11 cellular contexts compared by ENCODE assay signal in genomic region chr3:179027326-179027900, GRCh38. TPM values are rescaled to one million over a fixed set of nuclear protein-coding genes. Genes with fewer than 3 reads are reported as not detected.
DNase-seq lines count a peak whose midpoint lies in the region; ATAC-seq and TF ChIP-seq lines count a peak whose summit lies in the region.
"Had no signal": no experiment of that assay in that cellular context is flagged by ENCODE, and none has a peak within 500 bp of the region (broad histone marks: within the 10 kb centered on the region; RNA-seq: fewer than 3 reads in every experiment).

No MANE protein-coding gene starts in this region.

- no peaks in the 10 kb centered on the region for H3K79me2 ChIP-seq in DND-41 (ENCODE audit: insufficient read depth, low read length)

- no peak for TF ChIP-seq POLR2A in prostate gland (IDR thresholded peaks at IDR 0.05)

- H3K4me3 ChIP-seq in DND-41 (ENCODE audit: low read depth in 1 of 2, low read length in 2 of 2), result no peak overlapping the region
- no peak overlapping the region for H3K4me3 ChIP-seq in prostate gland
- H3K4me3 ChIP-seq: heart left ventricle had no signal

- 42% methylated on average over 7 of the region's 7 CpGs for WGBS in prostate gland

- H2AFZ ChIP-seq in DND-41 (ENCODE audit: low read depth, low read length), result no peak overlapping the region

- ATAC-seq in DND-41 (ENCODE audit: insufficient read depth, low read depth) (peak; percentile 99), GM18907 (IDR thresholded peaks at IDR 0.05; ENCODE audit: unreplicated experiment) (no peak)

- intact Hi-C loops in prostate gland (cut with DNase I), result no loop called here

- no peak for TF ChIP-seq CTCF in DND-41 (IDR thresholded peaks at IDR 0.05; ENCODE audit: borderline replicate concordance, extremely low read depth, low read length, poor library complexity, severe bottlenecking)
- no peak for TF ChIP-seq CTCF in prostate gland (IDR thresholded peaks at IDR 0.05)

- H3K36me3 ChIP-seq in DND-41 (ENCODE audit: insufficient read depth, low read length) (peaks cover 11% of the 10 kb centered on the region), prostate gland (no peaks in the 10 kb centered on the region)

- H3K4me1 ChIP-seq in DND-41 (ENCODE audit: insufficient read depth, low read length) (peaks cover 8% of the 10 kb centered on the region; the same call in 1 of the 2 replicates), prostate gland (replicated peaks) (no peaks in the 10 kb centered on the region)

- H3K4me2 ChIP-seq in DND-41 (ENCODE audit: insufficient read depth, low read length), result no peak overlapping the region

- peak; percentile 67 for DNase-seq in DND-41
- DNase-seq in OCI-M1 (lab: John Stamatoyannopoulos, UW), result peak; percentile 62
- DNase-seq in astrocyte of the hippocampus (ENCODE audit: low read depth, low spot score), result peak; percentile 73
- peak; percentile 62 for DNase-seq in myocyte (ENCODE audit: low read depth)
- DNase-seq in GM19238 (ENCODE audit: insufficient read length, low spot score), result no peak
- no peak for DNase-seq in prostate gland (ENCODE audit: low spot score)
- DNase-seq in NCI-H446 treated with DMSO at 0.1 percent for 48 hours (lab: John Stamatoyannopoulos, UW), result no peak
- DNase-seq: cerebellar nuclear complex, heart left ventricle, NCI-H1694 treated with DMSO at 0.1 percent for 48 hours had no signal

- H3K9ac ChIP-seq in DND-41 (ENCODE audit: low read depth, low read length), result no peak overlapping the region

- H3K27me3 ChIP-seq in DND-41 (ENCODE audit: insufficient read depth, low read length, poor library complexity) (no peaks in the 10 kb centered on the region), prostate gland (replicated peaks; ENCODE audit: insufficient read depth) (no peaks in the 10 kb centered on the region)
- H3K27me3 ChIP-seq: heart left ventricle had no signal

- no peaks in the 10 kb centered on the region for H4K20me1 ChIP-seq in DND-41 (ENCODE audit: insufficient read depth, low read length)

- H3K9me3 ChIP-seq in DND-41 (ENCODE audit: insufficient read depth, low read length, severe bottlenecking), result no peaks in the 10 kb centered on the region
- no peaks in the 10 kb centered on the region for H3K9me3 ChIP-seq in prostate gland
- H3K9me3 ChIP-seq: heart left ventricle had no signal

- H3K27ac ChIP-seq in DND-41 (ENCODE audit: low read length) (no peak overlapping the region), prostate gland (no peak overlapping the region)
- H3K27ac ChIP-seq: heart left ventricle had no signal

RNA-seq across cellular contexts. Expression of gene ZMAT3, which starts 44.2 kb away (rescaled TPM):
- total RNA-seq in myocyte (57.7 and 86.1 TPM in 2 replicates), prostate gland (10 to 100 TPM; 15.1 to 21.3 TPM)
- polyA plus RNA-seq in myocyte (2012), result 51.7 TPM

Comparison
In these comparisons a context has a peak if more than half of its experiments do, and no peak if none do; other contexts are left out.
1. DNase-seq: peak in DND-41 (single experiment), OCI-M1 (single experiment), astrocyte of the hippocampus (single experiment) and myocyte (single experiment); none in GM19238 (single experiment), prostate gland (single experiment) and NCI-H446 treated with DMSO at 0.1 percent for 48 hours (single experiment).